ENCODE assay signal across 27 cellular contexts in the genomic region with DNA sequence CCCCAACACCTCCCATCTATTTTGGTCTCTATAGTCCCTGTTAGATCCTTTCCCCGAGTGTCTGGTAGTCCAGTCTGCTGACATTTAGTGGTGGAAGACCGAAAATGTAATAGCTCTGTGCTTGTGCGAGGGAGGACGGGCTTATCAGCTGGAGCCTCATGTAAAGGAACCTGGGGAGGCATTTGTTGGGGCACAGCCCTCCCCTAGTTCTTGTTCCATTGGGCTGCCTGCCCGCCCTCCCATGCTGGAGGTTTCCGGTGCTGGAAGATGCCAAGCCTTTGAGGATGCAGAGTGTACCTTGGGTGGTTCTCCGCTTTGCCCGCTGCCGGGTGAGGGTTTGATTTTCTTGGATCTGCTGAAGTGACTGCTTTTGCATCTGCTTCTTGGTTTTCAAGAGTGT.
"Had no signal": no experiment of that assay in that cellular context is flagged by ENCODE, and none has a peak within 500 bp of the region (broad histone marks: within the 10 kb centered on the region; RNA-seq: fewer than 3 reads in every experiment).

No MANE protein-coding gene starts in this region.

- H2AFZ ChIP-seq: parathyroid adenoma had no signal

- ATAC-seq: effector memory CD8-positive, alpha-beta T cell; heart right ventricle; left ventricle myocardium superior; lower lobe of right lung; natural killer cell treated with Interleukin-12 subunit alpha and Interleukin-12 subunit beta and Interleukin-15 and Interleukin-18, amount 100 ng/mL, for 72 hours; stimulated activated memory B cell treated with anti-CD40 and anti-IgM and Interleukin-4, amounts not matched to agents 10 μg/mL and 1 μg/mL and 100 μg/mL, for 72 hours; stimulated activated naive CD8-positive, alpha-beta T cell treated with anti-CD3 and anti-CD28 coated beads, Interleukin-15, Interleukin-2, amounts not matched to agents 100 U/mL and 50 U/mL, for 24 hours had no signal

- H3K27me3 ChIP-seq: esophagus squamous epithelium, heart right ventricle, neutrophil, right atrium auricular region, spleen, tibial nerve, upper lobe of left lung had no signal

- H3K9me3 Mint-ChIP-seq: effector memory CD8-positive, alpha-beta T cell; immature natural killer cell; memory B cell; natural killer cell treated with Interleukin-12 subunit alpha and Interleukin-12 subunit beta and Interleukin-15 and Interleukin-18, amount 100 ng/mL, for 72 hours; neural crest cell; stimulated activated memory B cell treated with anti-CD40 and anti-IgM and Interleukin-4, amounts not matched to agents 10 μg/mL and 1 μg/mL and 100 μg/mL, for 72 hours had no signal

- DNase-seq: cortex of kidney; effector memory CD8-positive, alpha-beta T cell; erythroblast; esophagus squamous epithelium; foreskin melanocyte; glutamatergic neuron; heart right ventricle; hippocampal formation; immature natural killer cell; islet precursor cell; left ventricle myocardium superior; lower lobe of right lung; spleen; stimulated activated CD4-positive, alpha-beta T cell treated with anti-CD3 and anti-CD28 coated beads, Interleukin-4, amount 100 ng/mL, for 4 hours; stimulated activated naive CD8-positive, alpha-beta T cell treated with anti-CD3 and anti-CD28 coated beads, Interleukin-15, Interleukin-2, amounts not matched to agents 100 U/mL and 50 U/mL, for 24 hours; upper lobe of left lung had no signal

- H3K9me3 ChIP-seq: esophagus squamous epithelium, heart right ventricle, lower lobe of right lung, neutrophil, prostate gland, right atrium auricular region, spleen, thoracic aorta, tibial nerve, upper lobe of left lung had no signal

- H3K27ac ChIP-seq: esophagus squamous epithelium, heart right ventricle, lower lobe of right lung, neutrophil, parathyroid adenoma, prostate gland, right atrium auricular region, skin epidermis, spleen, thoracic aorta, tibial nerve, upper lobe of left lung had no signal

- H3K27me3 Mint-ChIP-seq: effector memory CD8-positive, alpha-beta T cell; memory B cell; natural killer cell treated with Interleukin-12 subunit alpha and Interleukin-12 subunit beta and Interleukin-15 and Interleukin-18, amount 100 ng/mL, for 72 hours; stimulated activated memory B cell treated with anti-CD40 and anti-IgM and Interleukin-4, amounts not matched to agents 10 μg/mL and 1 μg/mL and 100 μg/mL, for 72 hours had no signal

- H3K36me3 Mint-ChIP-seq: stimulated activated memory B cell treated with anti-CD40 and anti-IgM and Interleukin-4, amounts not matched to agents 10 μg/mL and 1 μg/mL and 100 μg/mL, for 72 hours had no signal

- H3K4me1 ChIP-seq: prostate gland had no signal

- H3K27ac Mint-ChIP-seq: effector memory CD8-positive, alpha-beta T cell; immature natural killer cell; memory B cell; natural killer cell treated with Interleukin-12 subunit alpha and Interleukin-12 subunit beta and Interleukin-15 and Interleukin-18, amount 100 ng/mL, for 72 hours; stimulated activated memory B cell treated with anti-CD40 and anti-IgM and Interleukin-4, amounts not matched to agents 10 μg/mL and 1 μg/mL and 100 μg/mL, for 72 hours had no signal

- H3K36me3 ChIP-seq: prostate gland had no signal

- H3K4me3 ChIP-seq: esophagus squamous epithelium, heart right ventricle, lower lobe of right lung, prostate gland, right atrium auricular region, skin epidermis, spleen, thoracic aorta, tibial nerve, upper lobe of left lung had no signal

- H3K4me3 Mint-ChIP-seq: effector memory CD8-positive, alpha-beta T cell; immature natural killer cell; memory B cell; natural killer cell treated with Interleukin-12 subunit alpha and Interleukin-12 subunit beta and Interleukin-15 and Interleukin-18, amount 100 ng/mL, for 72 hours; neural crest cell; stimulated activated memory B cell treated with anti-CD40 and anti-IgM and Interleukin-4, amounts not matched to agents 10 μg/mL and 1 μg/mL and 100 μg/mL, for 72 hours had no signal
